Comparison of ENCODE assay signal across 1 cellular context in genomic region chr9:4519604-4520003, GRCh38.
TF ChIP-seq lines count a peak whose summit lies in the region.

No MANE protein-coding gene starts in this region.

TF ChIP-seq in GM12878, 131 proteins besides CTCF, POLR2A, EP300 and RAD21 (continued from another document):
- no peak for TF ChIP-seq CUX1 (IDR thresholded peaks at IDR 0.05; ENCODE audit: insufficient replicate concordance, low read depth, low read length)
- TF ChIP-seq ZNF687 (IDR thresholded peaks at IDR 0.05): no peak
